Comparison of ENCODE assay signal across 9 cellular contexts in the genomic region with DNA sequence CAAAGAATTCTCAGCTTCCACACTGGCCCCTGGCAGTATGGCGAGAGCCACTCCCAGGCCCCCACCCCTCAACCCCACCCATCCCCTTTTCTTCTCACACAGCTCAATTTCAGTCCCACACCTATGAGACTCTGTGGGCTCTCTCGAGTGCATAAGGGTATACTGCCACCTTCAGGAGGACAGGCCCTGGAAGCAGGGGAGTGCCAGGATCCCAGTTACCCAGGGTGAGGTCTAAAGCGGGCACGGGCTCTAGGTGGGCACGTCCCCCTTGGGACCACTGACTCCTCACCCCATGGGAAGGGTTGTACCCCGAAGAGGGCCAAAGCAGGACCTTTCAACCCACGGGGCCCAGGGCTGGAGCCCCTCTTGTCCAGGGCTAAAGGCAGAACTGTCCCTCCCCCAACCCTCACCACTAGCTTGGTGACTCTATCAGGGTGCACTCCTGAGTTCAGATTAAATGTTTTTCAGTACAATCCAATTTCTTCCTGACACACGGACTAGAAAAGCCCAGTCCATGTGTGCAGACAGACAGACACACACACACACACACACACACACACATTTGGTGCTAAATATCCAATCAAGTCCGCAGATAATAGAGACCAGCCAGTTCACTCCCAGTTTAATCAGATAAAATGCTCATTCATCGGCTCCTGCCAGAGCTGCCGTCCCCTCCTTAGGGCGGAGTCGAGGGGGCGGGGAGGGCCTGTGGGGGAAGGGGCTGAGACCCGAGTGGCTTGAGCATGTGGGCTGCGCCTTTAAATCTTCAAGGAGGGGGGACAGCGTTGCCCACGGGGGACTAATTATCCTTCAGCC. TPM values are rescaled to one million over a fixed set of nuclear protein-coding genes. Genes with fewer than 3 reads are reported as not detected.
DNase-seq lines count a peak whose midpoint lies in the region; ATAC-seq, FAIRE-seq and TF ChIP-seq lines count a peak whose summit lies in the region.
"Had no signal": no experiment of that assay in that cellular context is flagged by ENCODE, and none has a peak within 500 bp of the region (broad histone marks: within the 10 kb centered on the region; RNA-seq: fewer than 3 reads in every experiment).

No MANE protein-coding gene starts in this region.

- no peak for ATAC-seq in GM21515 (IDR thresholded peaks at IDR 0.05; ENCODE audit: unreplicated experiment)
- no peak for ATAC-seq in GM18909 (IDR thresholded peaks at IDR 0.05; ENCODE audit: poor library complexity, unreplicated experiment)

- no peaks in the 10 kb centered on the region for H3K9me3 Mint-ChIP-seq in Caco-2 (ENCODE audit: unreplicated experiment)
- H3K9me3 Mint-ChIP-seq: natural killer cell treated with Interleukin-12 subunit alpha and Interleukin-12 subunit beta and Interleukin-15 and Interleukin-18, amount 100 ng/mL, for 72 hours had no signal

- no TSS peak for BruUV-seq in Caco-2 (replicated peaks; lab: Mats Ljungman, UMichigan)

- H3K27me3 ChIP-seq in Caco-2 (replicated peaks; ENCODE audit: control insufficient read depth, insufficient read depth, low read length) (peaks cover 1% of the 10 kb centered on the region; the same call in 1 of the 2 replicates), small intestine (ENCODE audit: control insufficient read depth in 2 of 2, insufficient read depth in 2 of 2, low read length in 2 of 2) (peaks cover 0 to 2% of the 10 kb centered on the region in 2 donors)

- FAIRE-seq in small intestine (lab: Jason Lieb, UNC), result no peak

- no peaks in the 10 kb centered on the region for H3K4me1 ChIP-seq in Caco-2
- H3K4me1 ChIP-seq in small intestine (ENCODE audit: control insufficient read depth in 2 of 2, insufficient read depth in 1 of 2, low read depth in 1 of 2, low read length in 1 of 2), result no peaks in the 10 kb centered on the region

- no peak overlapping the region for H3K4me3 Mint-ChIP-seq in Caco-2 (ENCODE audit: unreplicated experiment)
- H3K4me3 Mint-ChIP-seq: natural killer cell treated with Interleukin-12 subunit alpha and Interleukin-12 subunit beta and Interleukin-15 and Interleukin-18, amount 100 ng/mL, for 72 hours had no signal

- H3K4me1 Mint-ChIP-seq in Caco-2 (ENCODE audit: low read depth, unreplicated experiment), result no peaks in the 10 kb centered on the region

- H3K27ac ChIP-seq in small intestine (ENCODE audit: low read depth in 1 of 2, low read length in 1 of 2), result no peak overlapping the region

- DNase-seq in Caco-2 (peak in 1 of 2 experiments; percentile 41), HFF-Myc (ENCODE audit: extremely low read depth, low read depth) (no peak), NCI-H748 treated with DMSO at 0.1 percent for 48 hours (lab: John Stamatoyannopoulos, UW) (peak; percentile 44), anterior cingulate cortex (lab: John Stamatoyannopoulos, UW) (peak in 46 of 58 donors; percentile 2 to 66 (median 18)), hepatic stellate cell (ENCODE audit: low spot score) (peak; percentile 87), small intestine (peak; percentile 48)

- no peak overlapping the region for H3K27ac Mint-ChIP-seq in Caco-2 (ENCODE audit: unreplicated experiment)
- H3K27ac Mint-ChIP-seq: natural killer cell treated with Interleukin-12 subunit alpha and Interleukin-12 subunit beta and Interleukin-15 and Interleukin-18, amount 100 ng/mL, for 72 hours had no signal

- intact Hi-C loops in Caco-2 (cut with micrococcal nuclease; ENCODE audit: unreplicated experiment), result loop anchor here (1.0 kb wide), 1 partner anchor 181 kb away; no protein-coding TSS in a partner anchor

- peaks cover 32% of the 10 kb centered on the region for H3K27me3 Mint-ChIP-seq in Caco-2 (ENCODE audit: insufficient read depth, unreplicated experiment)

- POLR2A ChIA-PET in Caco-2 (lab: Charles Lee), result interaction anchor here (0.6 kb wide), 2 partner anchors 153 to 169 kb away, joined by 5 read pairs; a partner anchor contains a TSS

- no peaks in the 10 kb centered on the region for H3K36me3 Mint-ChIP-seq in Caco-2 (ENCODE audit: insufficient read depth, unreplicated experiment)
- H3K36me3 Mint-ChIP-seq: natural killer cell treated with Interleukin-12 subunit alpha and Interleukin-12 subunit beta and Interleukin-15 and Interleukin-18, amount 100 ng/mL, for 72 hours had no signal

- WGBS in small intestine, 3 donors, result 3 to 15% (median 13%) methylated on average over 18 of the region's 18 CpGs

- CTCF ChIA-PET in Caco-2 (lab: Charles Lee), result interaction anchor here (0.6 to 6.7 kb wide), 18 partner anchors 9 to 335 kb away, joined by 3 to 112 read pairs (median 4); no protein-coding TSS in a partner anchor

- H3K4me3 ChIP-seq in Caco-2 (ENCODE audit: low read depth, low read length), result no peak overlapping the region
- no peak overlapping the region for H3K4me3 ChIP-seq in HFF-Myc (replicated peaks; ENCODE audit: low read depth, low read length)
- no peak overlapping the region for H3K4me3 ChIP-seq in small intestine (ENCODE audit: low read depth in 1 of 2, low read length in 2 of 2)

- TF ChIP-seq CTCF in Caco-2 (IDR thresholded peaks at IDR 0.05; ENCODE audit: insufficient read depth in 1 of 2, low read depth in 1 of 2, low read length in 1 of 2, severe bottlenecking in 1 of 2, unreplicated experiment in 1 of 2) (peak; percentile 42 to 70), HFF-Myc (IDR thresholded peaks at IDR 0.05; ENCODE audit: low read depth, low read length, missing control alignments) (peak; percentile 75)

- no peaks in the 10 kb centered on the region for H3K9me3 ChIP-seq in Caco-2
- H3K9me3 ChIP-seq in small intestine (ENCODE audit: control insufficient read depth, low read depth), result no peaks in the 10 kb centered on the region

- H3K36me3 ChIP-seq in Caco-2 (ENCODE audit: control insufficient read depth, insufficient read depth, low read length), result no peaks in the 10 kb centered on the region
- H3K36me3 ChIP-seq in small intestine (ENCODE audit: control insufficient read depth in 2 of 2, insufficient read depth in 2 of 2, low read length in 2 of 2), result no peaks in the 10 kb centered on the region

RNA-seq across cellular contexts. Expression of a gene that starts 59.4 kb away (rescaled TPM):
- total RNA-seq in Caco-2 (2022), result 0.56 TPM in 1 of 2 replicates, not detected in the other
- 1 to 10 TPM in 1 of 3 donors, under 1 TPM in 2; 0.54 to 2.7 (median 0.54) TPM for polyA plus RNA-seq in small intestine
